34 cellular contexts compared by ENCODE assay signal in genomic region chr14:24291446-24292117, GRCh38. TPM values are rescaled to one million over a fixed set of nuclear protein-coding genes. Genes with fewer than 3 reads are reported as not detected.
"Had no signal": no experiment of that assay in that cellular context is flagged by ENCODE, and none has a peak within 500 bp of the region (broad histone marks: within the 10 kb centered on the region; RNA-seq: fewer than 3 reads in every experiment).

No MANE protein-coding gene starts in this region.

- H3K9me3 ChIP-seq: esophagus muscularis mucosa, gastrocnemius medialis, heart left ventricle had no signal

- H3K27ac ChIP-seq: brain microvascular endothelial cell, coronary artery, esophagus muscularis mucosa, foreskin keratinocyte, gastrocnemius medialis, heart left ventricle, VCaP had no signal

- H3K27ac Mint-ChIP-seq: activated CD4-positive, alpha-beta T cell treated with anti-CD3 and anti-CD28 coated beads, Interleukin-2, amount 10 ng/mL, durations not matched to agents 7 days and 5 days; activated CD8-positive, alpha-beta T cell treated with anti-CD3 and anti-CD28 coated beads for 36 hours; activated naive CD8-positive, alpha-beta T cell; activated T-helper 17 cell treated with anti-CD3 and anti-CD28 coated beads, Interleukin-2, amount 50 U/mL, for 72 hours; WTC11 had no signal

- DNase-seq: activated CD4-positive, alpha-beta T cell treated with anti-CD3 and anti-CD28 coated beads for 1 hour; activated CD4-positive, alpha-beta T cell treated with anti-CD3 and anti-CD28 coated beads for 4 hours; activated CD4-positive, alpha-beta T cell treated with anti-CD3 and anti-CD28 coated beads, Interleukin-2, amount 10 ng/mL, durations not matched to agents 7 days and 5 days; activated CD4-positive, alpha-beta T cell treated with anti-CD3 and anti-CD28 coated beads, Interleukin-2, amount 50 U/mL, for 48 hours; activated CD8-positive, alpha-beta memory T cell treated with anti-CD3 and anti-CD28 coated beads for 24 hours; activated CD8-positive, alpha-beta T cell treated with anti-CD3 and anti-CD28 coated beads for 36 hours; activated effector memory CD4-positive, alpha-beta T cell treated with Interleukin-2 at 50 U/mL for 16 hours; activated gamma-delta T cell treated with Interleukin-2 at 50 U/mL for 16 hours; activated naive CD4-positive, alpha-beta T cell treated with anti-CD3 and anti-CD28 coated beads, Interleukin-2, amount 50 U/mL, for 16 hours; activated naive CD4-positive, alpha-beta T cell treated with Interleukin-2 at 50 U/mL for 16 hours; activated T-cell treated with anti-CD3 and anti-CD28 coated beads, Interleukin-2, amount 50 U/mL, for 4 hours; amniotic stem cell; anterior cingulate cortex; brain microvascular endothelial cell; dermis blood vessel endothelial cell; effector CD4-positive, alpha-beta T cell; effector memory CD8-positive, alpha-beta T cell; erythroblast; foreskin keratinocyte; gastrocnemius medialis; glutamatergic neuron; heart left ventricle; T-helper 1 cell; T-helper 2 cell had no signal

- H3K36me3 Mint-ChIP-seq: WTC11 had no signal

- H3K27me3 ChIP-seq: brain microvascular endothelial cell, esophagus muscularis mucosa, foreskin keratinocyte, gastrocnemius medialis, heart left ventricle had no signal

- H3K4me1 ChIP-seq: gastrocnemius medialis had no signal

- ATAC-seq: activated CD8-positive, alpha-beta T cell treated with anti-CD3 and anti-CD28 coated beads for 36 hours; activated T-cell treated with anti-CD3 and anti-CD28 coated beads, Interleukin-2, amount 50 U/mL, for 4 hours; activated T-helper 17 cell treated with anti-CD3 and anti-CD28 coated beads, Interleukin-2, amount 50 U/mL, for 72 hours; effector memory CD8-positive, alpha-beta T cell; foreskin keratinocyte; gastrocnemius medialis; heart left ventricle; WTC11 had no signal

- H3K4me3 Mint-ChIP-seq: activated CD4-positive, alpha-beta T cell treated with anti-CD3 and anti-CD28 coated beads, Interleukin-2, amount 10 ng/mL, durations not matched to agents 7 days and 5 days; activated CD8-positive, alpha-beta T cell treated with anti-CD3 and anti-CD28 coated beads for 36 hours; activated naive CD8-positive, alpha-beta T cell; activated T-cell treated with anti-CD3 and anti-CD28 coated beads, Interleukin-2, amount 50 U/mL, for 4 hours; activated T-helper 17 cell treated with anti-CD3 and anti-CD28 coated beads, Interleukin-2, amount 50 U/mL, for 72 hours; central memory CD8-positive, alpha-beta T cell; effector memory CD8-positive, alpha-beta T cell; WTC11 had no signal

- H3K4me3 ChIP-seq: coronary artery, esophagus muscularis mucosa, gastrocnemius medialis, heart left ventricle had no signal

- FAIRE-seq: astrocyte, bronchial epithelial cell, TTC549 had no signal

- H3K4me1 Mint-ChIP-seq: WTC11 had no signal

- H3K27me3 Mint-ChIP-seq: activated CD4-positive, alpha-beta T cell treated with anti-CD3 and anti-CD28 coated beads, Interleukin-2, amount 10 ng/mL, durations not matched to agents 7 days and 5 days; activated CD8-positive, alpha-beta T cell treated with anti-CD3 and anti-CD28 coated beads for 36 hours; activated naive CD8-positive, alpha-beta T cell; activated T-helper 17 cell treated with anti-CD3 and anti-CD28 coated beads, Interleukin-2, amount 50 U/mL, for 72 hours; central memory CD8-positive, alpha-beta T cell; effector memory CD8-positive, alpha-beta T cell had no signal

RNA-seq across cellular contexts. Expression of gene CIDEB, which starts 16.2 kb away (rescaled TPM):
- total RNA-seq: astrocyte had no signal
